17 cellular contexts compared by ENCODE assay signal in the genomic region with DNA sequence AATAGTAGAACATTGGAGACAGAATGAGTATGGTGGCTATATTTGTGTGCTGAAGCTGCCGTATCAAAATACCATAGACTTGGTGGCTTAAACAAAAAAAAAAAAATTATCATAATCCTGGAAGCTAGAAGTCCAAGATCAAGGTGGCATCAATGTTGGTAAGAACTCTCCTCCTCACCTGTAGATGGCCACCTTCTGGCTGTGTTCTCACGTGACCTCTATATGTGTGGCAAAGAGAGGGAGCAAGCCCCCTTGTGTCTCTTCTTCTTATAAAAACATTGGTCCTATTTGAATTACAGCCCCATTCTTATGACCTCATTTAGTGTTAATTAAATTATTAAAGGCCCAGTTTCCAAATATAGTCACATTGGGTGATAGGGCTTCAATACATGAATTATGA.
"Had no signal": no experiment of that assay in that cellular context is flagged by ENCODE, and none has a peak within 500 bp of the region (broad histone marks: within the 10 kb centered on the region; RNA-seq: fewer than 3 reads in every experiment).

No MANE protein-coding gene starts in this region.

- H3K27ac Mint-ChIP-seq: activated CD4-positive, alpha-beta memory T cell treated with anti-CD3 and anti-CD28 coated beads for 36 hours; activated CD4-positive, alpha-beta T cell treated with anti-CD3 and anti-CD28 coated beads for 36 hours; activated naive CD8-positive, alpha-beta T cell; activated T-helper 1 cell treated with anti-CD3 and anti-CD28 coated beads, Interleukin-12 subunit alpha, Interleukin-12 subunit beta, Interleukin-2, Interleukin-4 antibody, amounts not matched to agents 30 ng/mL and 10 ng/mL and 1 ng/mL, durations not matched to agents 14 hours and 24 hours and 36 hours; effector memory CD8-positive, alpha-beta T cell; naive thymus-derived CD4-positive, alpha-beta T cell; neural progenitor cell; progenitor cell of endocrine pancreas had no signal

- H3K27ac ChIP-seq: neural progenitor cell, tibial artery had no signal

- H3K36me3 ChIP-seq: neural progenitor cell, tibial artery had no signal

- H3K36me3 Mint-ChIP-seq: activated CD4-positive, alpha-beta memory T cell treated with anti-CD3 and anti-CD28 coated beads for 36 hours; activated naive CD8-positive, alpha-beta T cell; naive thymus-derived CD4-positive, alpha-beta T cell; neural progenitor cell had no signal

- H3K4me1 Mint-ChIP-seq: activated CD4-positive, alpha-beta T cell treated with anti-CD3 and anti-CD28 coated beads for 36 hours; naive thymus-derived CD4-positive, alpha-beta T cell had no signal

- H3K9me3 Mint-ChIP-seq: neural progenitor cell had no signal

- H3K4me3 Mint-ChIP-seq: activated CD4-positive, alpha-beta memory T cell treated with anti-CD3 and anti-CD28 coated beads for 36 hours; activated CD4-positive, alpha-beta T cell treated with anti-CD3 and anti-CD28 coated beads for 36 hours; activated naive CD8-positive, alpha-beta T cell; activated T-helper 1 cell treated with anti-CD3 and anti-CD28 coated beads, Interleukin-12 subunit alpha, Interleukin-12 subunit beta, Interleukin-2, Interleukin-4 antibody, amounts not matched to agents 30 ng/mL and 10 ng/mL and 1 ng/mL, durations not matched to agents 14 hours and 24 hours and 36 hours; effector memory CD8-positive, alpha-beta T cell; naive thymus-derived CD4-positive, alpha-beta T cell; neural progenitor cell had no signal

- H3K9ac ChIP-seq: neural progenitor cell had no signal

- H3K4me2 ChIP-seq: neural progenitor cell had no signal

- H3K27me3 Mint-ChIP-seq: activated CD4-positive, alpha-beta memory T cell treated with anti-CD3 and anti-CD28 coated beads for 36 hours; activated CD4-positive, alpha-beta T cell treated with anti-CD3 and anti-CD28 coated beads for 36 hours; activated naive CD8-positive, alpha-beta T cell; effector memory CD8-positive, alpha-beta T cell; naive thymus-derived CD4-positive, alpha-beta T cell; progenitor cell of endocrine pancreas had no signal

- DNase-seq: activated CD4-positive, alpha-beta memory T cell treated with anti-CD3 and anti-CD28 coated beads for 36 hours; activated CD4-positive, alpha-beta T cell treated with anti-CD3 and anti-CD28 coated beads for 36 hours; activated gamma-delta T cell treated with Interleukin-2 at 50 U/mL for 16 hours; activated T-cell treated with anti-CD3 and anti-CD28 coated beads for 4 hours; effector memory CD8-positive, alpha-beta T cell; left cardiac atrium; mesenchymal stem cell; naive thymus-derived CD4-positive, alpha-beta T cell; stimulated activated CD4-positive, alpha-beta T cell treated with anti-CD3 and anti-CD28 coated beads, Interleukin-12 subunit alpha, Interleukin-12 subunit beta, amount 100 ng/mL, for 4 hours; stimulated activated CD4-positive, alpha-beta T cell treated with anti-CD3 and anti-CD28 coated beads, Interleukin-2, amount 100 ng/mL, for 24 hours; stimulated activated naive CD8-positive, alpha-beta T cell treated with anti-CD3 and anti-CD28 coated beads, Interleukin-15, Interleukin-2, amounts not matched to agents 100 U/mL and 50 U/mL, for 24 hours; substantia nigra; tibial artery had no signal

- H3K27me3 ChIP-seq: neural progenitor cell, tibial artery had no signal

- H3K9me3 ChIP-seq: tibial artery had no signal

- H2AFZ ChIP-seq: neural progenitor cell had no signal

- H3K4me1 ChIP-seq: neural progenitor cell, tibial artery had no signal

- ATAC-seq: activated CD4-positive, alpha-beta T cell treated with anti-CD3 and anti-CD28 coated beads for 36 hours; effector memory CD8-positive, alpha-beta T cell; left cardiac atrium; naive thymus-derived CD4-positive, alpha-beta T cell; stimulated activated naive CD8-positive, alpha-beta T cell treated with anti-CD3 and anti-CD28 coated beads, Interleukin-15, Interleukin-2, amounts not matched to agents 100 U/mL and 50 U/mL, for 24 hours had no signal

- H3K4me3 ChIP-seq: neural progenitor cell, tibial artery had no signal
